ENCODE assay signal across 9 cellular contexts in genomic region chr12:52221912-52222457, GRCh38. TPM values are rescaled to one million over a fixed set of nuclear protein-coding genes. Genes with fewer than 3 reads are reported as not detected.
DNase-seq lines count a peak whose midpoint lies in the region; ATAC-seq, FAIRE-seq and TF ChIP-seq lines count a peak whose summit lies in the region.
"Had no signal": no experiment of that assay in that cellular context is flagged by ENCODE, and none has a peak within 500 bp of the region (broad histone marks: within the 10 kb centered on the region; RNA-seq: fewer than 3 reads in every experiment).

No MANE protein-coding gene starts in this region.

- H3K27ac ChIP-seq in A549, result peak overlapping the region; percentile 82 to 90

- no peak for TF ChIP-seq EP300 in A549 (IDR thresholded peaks at IDR 0.05)

- TF ChIP-seq RAD21 in A549 (conservative IDR thresholded peaks at IDR 0.05 in 1 of 2, IDR thresholded peaks at IDR 0.05 in 1 of 2), result peak; percentile 64 to 67

- H3K9me3 Mint-ChIP-seq in activated naive CD8-positive, alpha-beta T cell treated with anti-CD3 and anti-CD28 coated beads for 36 hours, result no peaks in the 10 kb centered on the region

- no peak for TF ChIP-seq POLR2A in A549 (IDR thresholded peaks at IDR 0.05; ENCODE audit: low read length)

- CTCF ChIA-PET in A549 (lab: Yijun Ruan, JAX), result interaction anchor here (0.5 to 9.7 kb wide), 32 partner anchors 12 to 1053 kb away, joined by 3 to 182 read pairs (median 4); partner anchors contain the start of genes KRT7, KRT80, KRT83 and KRT86

- H3K27ac Mint-ChIP-seq in activated naive CD8-positive, alpha-beta T cell treated with anti-CD3 and anti-CD28 coated beads for 36 hours, result no peak overlapping the region

- H3K4me2 ChIP-seq in A549, result peak overlapping the region; percentile 71

- H3K4me1 Mint-ChIP-seq in activated naive CD8-positive, alpha-beta T cell treated with anti-CD3 and anti-CD28 coated beads for 36 hours, result peaks cover 13% of the 10 kb centered on the region

- H3K4me1 ChIP-seq in A549, result peaks cover 62% of the 10 kb centered on the region

- no peak overlapping the region for H3K4me3 Mint-ChIP-seq in activated naive CD8-positive, alpha-beta T cell treated with anti-CD3 and anti-CD28 coated beads for 36 hours

- POLR2A ChIA-PET in A549 (lab: Yijun Ruan, JAX), result interaction anchor here (0.8 to 1.7 kb wide), 12 partner anchors 8 to 727 kb away, joined by 3 to 10 read pairs (median 4); partner anchors contain the start of genes KRT18, KRT7 and KRT80

- H3K36me3 Mint-ChIP-seq in activated naive CD8-positive, alpha-beta T cell treated with anti-CD3 and anti-CD28 coated beads for 36 hours, result no peaks in the 10 kb centered on the region

- no peak overlapping the region for H3K4me3 ChIP-seq in A549

- FAIRE-seq in A549 (lab: Jason Lieb, UNC), result peak; percentile 43
- FAIRE-seq: endometrium had no signal

- ATAC-seq in A549 (peak; percentile 91 to 97), GM21825 (IDR thresholded peaks at IDR 0.05; ENCODE audit: unreplicated experiment) (peak; percentile 49), HG03280 (IDR thresholded peaks at IDR 0.05; ENCODE audit: unreplicated experiment) (no peak)

- DNase-seq in A549 (ENCODE audit: low read depth in 1 of 2, low spot score in 1 of 2) (peak in 1 of 2 experiments; percentile 90), RPMI7951 (ENCODE audit: low read depth) (peak; percentile 61), iris pigment epithelial cell (ENCODE audit: low read depth) (peak; percentile 43), ureter (ENCODE audit: low spot score) (no peak)
- DNase-seq in activated naive CD8-positive, alpha-beta T cell treated with anti-CD3 and anti-CD28 coated beads for 36 hours, result peak; percentile 74
- peak; percentile 61 to 83 (median 64) for DNase-seq in stimulated activated CD4-positive, alpha-beta T cell treated with anti-CD3 and anti-CD28 coated beads, TNF-alpha, amount 100 ng/mL, for 24 hours (ENCODE audit: low read depth in 3 of 3)

- TF ChIP-seq CTCF in A549 (IDR thresholded peaks at IDR 0.05), result peak; percentile 82

- no peaks in the 10 kb centered on the region for H3K9me3 ChIP-seq in A549

- H3K27me3 Mint-ChIP-seq in activated naive CD8-positive, alpha-beta T cell treated with anti-CD3 and anti-CD28 coated beads for 36 hours, result peaks cover 51% of the 10 kb centered on the region

- 3% methylated on average over 8 of the region's 8 CpGs for WGBS in A549 (ENCODE audit: missing lambda C conversion rate)

TF ChIP-seq in A549, 52 proteins besides CTCF, POLR2A, EP300 and RAD21:
- TF ChIP-seq BCL3 (IDR thresholded peaks at IDR 0.05) (no peak), ATOH8 (CRISPR knock-in tag; IDR thresholded peaks at IDR 0.05; ENCODE audit: low read depth) (no peak), MAFK (IDR thresholded peaks at IDR 0.05; ENCODE audit: partially characterized antibody) (peak; percentile 11), MAX (IDR thresholded peaks at IDR 0.05) (peak; percentile 99), JUN (IDR thresholded peaks at IDR 0.05) (peak in 1 of 2 experiments; percentile 48; a peak in 2 of 5 replicates), EHF (CRISPR knock-in tag; IDR thresholded peaks at IDR 0.05) (no peak), SMC3 (IDR thresholded peaks at IDR 0.05) (peak; percentile 58), HOXB13 (CRISPR knock-in tag; IDR thresholded peaks at IDR 0.05; ENCODE audit: low read depth) (peak; percentile 39; the same call in 1 of the 2 replicates), CHD2 (IDR thresholded peaks at IDR 0.05; ENCODE audit: low read length, partially characterized antibody) (no peak), FOXS1 (CRISPR knock-in tag; IDR thresholded peaks at IDR 0.05) (no peak), MYC (IDR thresholded peaks at IDR 0.05; ENCODE audit: borderline replicate concordance, low read length) (peak; percentile 87), USF2 (IDR thresholded peaks at IDR 0.05) (peak; percentile 76), NPAS2 (CRISPR knock-in tag; IDR thresholded peaks at IDR 0.05; ENCODE audit: borderline replicate concordance) (peak; percentile 54; the same call in 1 of the 2 replicates), PBX3 (IDR thresholded peaks at IDR 0.05) (peak; percentile 80), BHLHE40 (IDR thresholded peaks at IDR 0.05; ENCODE audit: low read depth, low read length) (peak; percentile 93), RCOR1 (IDR thresholded peaks at IDR 0.05; ENCODE audit: low read depth, low read length) (0 out of 2 replicates have a peak, but pooled peaks have one; percentile 4), FOSL2 (IDR thresholded peaks at IDR 0.05) (peak; percentile 26; the same call in 1 of the 2 replicates), FOSL2 (CRISPR knock-in tag; IDR thresholded peaks at IDR 0.05) (peak; percentile 56; the same call in 1 of the 2 replicates), E2F6 (IDR thresholded peaks at IDR 0.05; ENCODE audit: borderline replicate concordance, low read depth) (peak; percentile 73)

RNA-seq across cellular contexts. Expression of gene KRT7, which starts 11.1 kb away (rescaled TPM):
- polyA plus RNA-seq in A549 (2011; rRNA removed) (2,033 and 2,623 TPM in 2 replicates), A549 (2017; fragmentation: RNase III; extraction: RNeasy Plus Mini Kit Qiagen cat#74134 plus additional on column Dnase treatment) (3,055 to 3,652 TPM (median 3,189 TPM) in 3 replicates)
- polyA plus RNA-seq in A549 (2012; cell fraction: cytosol; rRNA removed), result 5,680 and 6,103 TPM in 2 replicates
- polyA plus RNA-seq in A549 (2012; cell fraction: nucleus; rRNA removed), result 6,979 and 9,418 TPM in 2 replicates
- polyA minus RNA-seq in A549 (2011; rRNA and poly(A)+ RNA removed), result 2,472 and 2,922 TPM in 2 replicates
- 0.68 and 2.3 TPM in 2 replicates for total RNA-seq in RPMI7951 (2014; rRNA removed; shearing (Covaris generic))
- total RNA-seq in activated naive CD8-positive, alpha-beta T cell treated with anti-CD3 and anti-CD28 coated beads for 36 hours, result 1 to 10 TPM; 2.4 to 6.5 TPM
- 2,511 TPM for total RNA-seq in ureter

RNA-seq across cellular contexts. Expression of gene KRT80, which starts 30.2 kb away (rescaled TPM):
- polyA plus RNA-seq in A549 (2011; rRNA removed) (59.8 and 63.1 TPM in 2 replicates), A549 (2017; fragmentation: RNase III; extraction: RNeasy Plus Mini Kit Qiagen cat#74134 plus additional on column Dnase treatment) (38.3 to 56.4 TPM (median 46.0 TPM) in 3 replicates)
- 62.9 and 86.5 TPM in 2 replicates for polyA plus RNA-seq in A549 (2012; cell fraction: cytosol; rRNA removed)
- 87.4 and 102 TPM in 2 replicates for polyA plus RNA-seq in A549 (2012; cell fraction: nucleus; rRNA removed)
- polyA minus RNA-seq in A549 (2011; rRNA and poly(A)+ RNA removed), result 76.5 and 77.5 TPM in 2 replicates
- total RNA-seq in RPMI7951 (2014; rRNA removed; shearing (Covaris generic)), result 1.3 and 2.1 TPM in 2 replicates
- total RNA-seq in activated naive CD8-positive, alpha-beta T cell treated with anti-CD3 and anti-CD28 coated beads for 36 hours, result not detected
- total RNA-seq in ureter, result 4.6 TPM

RNA-seq across cellular contexts. Expression of gene KRT86, which starts 52.5 kb away (rescaled TPM):
- 23.5 and 43.0 TPM in 2 replicates for polyA plus RNA-seq in A549 (2011; rRNA removed)
- polyA plus RNA-seq in A549 (2012; cell fraction: cytosol; rRNA removed), result 10.6 and 13.1 TPM in 2 replicates
- 73.1 and 148 TPM in 2 replicates for polyA plus RNA-seq in A549 (2012; cell fraction: nucleus; rRNA removed)
- polyA plus RNA-seq in A549 (2017; fragmentation: RNase III; extraction: RNeasy Plus Mini Kit Qiagen cat#74134 plus additional on column Dnase treatment), result 331 to 441 TPM (median 378 TPM) in 3 replicates
- polyA minus RNA-seq in A549 (2011; rRNA and poly(A)+ RNA removed), result 4.4 and 5.3 TPM in 2 replicates
- 0.10 and 0.48 TPM in 2 replicates for total RNA-seq in RPMI7951 (2014; rRNA removed; shearing (Covaris generic))
- total RNA-seq in activated naive CD8-positive, alpha-beta T cell treated with anti-CD3 and anti-CD28 coated beads for 36 hours, result not detected
- 0.62 TPM for total RNA-seq in ureter

Comparison
In these comparisons a context has a peak if more than half of its experiments do, and no peak if none do; other contexts are left out.
1. RNA of gene KRT7, which starts 11.1 kb away (total RNA-seq): 2,511 TPM in ureter (single experiment); 2.4 to 6.5 TPM in activated naive CD8-positive, alpha-beta T cell treated with anti-CD3 and anti-CD28 coated beads for 36 hours and 0.68 to 2.3 TPM in RPMI7951; every median in the first group is over 100 times any median in the second.